ENCODE assay signal across 30 cellular contexts in genomic region chr20:61881416-61881815, GRCh38.
"Had no signal": no experiment of that assay in that cellular context is flagged by ENCODE, and none has a peak within 500 bp of the region (broad histone marks: within the 10 kb centered on the region; RNA-seq: fewer than 3 reads in every experiment).

No MANE protein-coding gene starts in this region.

- H3K36me3 Mint-ChIP-seq: activated naive CD8-positive, alpha-beta T cell treated with anti-CD3 and anti-CD28 coated beads for 36 hours had no signal

- H3K9me3 Mint-ChIP-seq: activated CD4-positive, alpha-beta T cell treated with anti-CD3 and anti-CD28 coated beads, Interleukin-2, amount 10 ng/mL, durations not matched to agents 24 days and 14 days; activated CD8-positive, alpha-beta T cell treated with anti-CD3 and anti-CD28 coated beads for 36 hours; activated naive CD8-positive, alpha-beta T cell treated with anti-CD3 and anti-CD28 coated beads for 36 hours; activated T-cell treated with anti-CD3 and anti-CD28 coated beads, Interleukin-2, amount 50 U/mL, for 72 hours; activated T-helper 17 cell treated with anti-CD3 and anti-CD28 coated beads, Interleukin-2, amount 50 U/mL, for 72 hours; T-helper 1 cell treated with Interleukin-12 subunit alpha and Interleukin-12 subunit beta and Interleukin-4 antibody, amounts not matched to agents 30 μg/mL and 1 μg/mL, for 36 hours; T-helper 2 cell treated with Interferon-gamma antibody and Interleukin-4, amounts not matched to agents 5 μg/mL and 100 μg/mL, for 36 hours had no signal

- H3K27me3 ChIP-seq: cardiac muscle cell had no signal

- H3K9ac ChIP-seq: SK-N-SH had no signal

- DNase-seq: activated CD4-positive, alpha-beta T cell treated with anti-CD3 and anti-CD28 coated beads, Interleukin-2, amount 10 ng/mL, durations not matched to agents 24 days and 14 days; activated CD4-positive, alpha-beta T cell treated with anti-CD3 and anti-CD28 coated beads, Interleukin-2, amount 50 U/mL, for 4 hours; activated CD8-positive, alpha-beta T cell treated with anti-CD3 and anti-CD28 coated beads for 36 hours; activated effector memory CD4-positive, alpha-beta T cell treated with anti-CD3 and anti-CD28 coated beads, Interleukin-2, amount 50 U/mL, for 16 hours; activated naive CD4-positive, alpha-beta T cell; activated naive CD4-positive, alpha-beta T cell treated with anti-CD3 and anti-CD28 coated beads, Interleukin-2, amount 50 U/mL, for 16 hours; activated naive CD8-positive, alpha-beta T cell treated with anti-CD3 and anti-CD28 coated beads for 36 hours; activated T-cell treated with anti-CD3 and anti-CD28 coated beads, Interleukin-2, amount 50 U/mL, for 1 hour; activated T-cell treated with anti-CD3 and anti-CD28 coated beads, Interleukin-2, amount 50 U/mL, for 72 hours; amniotic stem cell; aorta; NCI-H1105; NCI-H1436; NCI-H1694; NCI-H1930; NCI-H2081 treated with DMSO at 0.1 percent for 48 hours; NCI-H226; NCI-H446 treated with DMSO at 0.1 percent for 48 hours; NCI-H524; NCI-H69; NCI-H82; NK-92 treated with Interleukin-12 subunit alpha and Interleukin-12 subunit beta, amount 100 ng/mL, for 24 hours; PC-3; SHP77 treated with DMSO at 0.1 percent for 48 hours; SK-N-SH had no signal

- H3K9me3 ChIP-seq: SJSA1, SK-N-SH had no signal

- H3K36me3 ChIP-seq: cardiac muscle cell, SJSA1 had no signal

- H3K4me3 ChIP-seq: cardiac muscle cell, SJSA1 had no signal

- H3K4me1 Mint-ChIP-seq: activated CD4-positive, alpha-beta T cell treated with anti-CD3 and anti-CD28 coated beads, Interleukin-2, amount 10 ng/mL, durations not matched to agents 24 days and 14 days; activated T-helper 17 cell treated with anti-CD3 and anti-CD28 coated beads, Interleukin-2, amount 50 U/mL, for 72 hours had no signal

- H3K27me3 Mint-ChIP-seq: activated CD4-positive, alpha-beta T cell treated with anti-CD3 and anti-CD28 coated beads, Interleukin-2, amount 10 ng/mL, durations not matched to agents 24 days and 14 days had no signal

- ATAC-seq: activated CD8-positive, alpha-beta T cell treated with anti-CD3 and anti-CD28 coated beads for 36 hours; activated T-cell treated with anti-CD3 and anti-CD28 coated beads, Interleukin-2, amount 50 U/mL, for 72 hours; activated T-helper 17 cell treated with anti-CD3 and anti-CD28 coated beads, Interleukin-2, amount 50 U/mL, for 72 hours; PC-3 had no signal

- H3K27ac ChIP-seq: cardiac muscle cell, SJSA1 had no signal

- H3K4me3 Mint-ChIP-seq: activated CD4-positive, alpha-beta T cell treated with anti-CD3 and anti-CD28 coated beads, Interleukin-2, amount 10 ng/mL, durations not matched to agents 24 days and 14 days; activated CD8-positive, alpha-beta T cell treated with anti-CD3 and anti-CD28 coated beads for 36 hours; activated naive CD8-positive, alpha-beta T cell treated with anti-CD3 and anti-CD28 coated beads for 36 hours; activated T-cell treated with anti-CD3 and anti-CD28 coated beads, Interleukin-2, amount 50 U/mL, for 72 hours; activated T-helper 17 cell treated with anti-CD3 and anti-CD28 coated beads, Interleukin-2, amount 50 U/mL, for 72 hours; T-helper 1 cell treated with Interleukin-12 subunit alpha and Interleukin-12 subunit beta and Interleukin-4 antibody, amounts not matched to agents 30 μg/mL and 1 μg/mL, for 36 hours; T-helper 2 cell treated with Interferon-gamma antibody and Interleukin-4, amounts not matched to agents 5 μg/mL and 100 μg/mL, for 36 hours had no signal

- H3K4me1 ChIP-seq: SJSA1 had no signal

- H3K27ac Mint-ChIP-seq: activated CD4-positive, alpha-beta T cell treated with anti-CD3 and anti-CD28 coated beads, Interleukin-2, amount 10 ng/mL, durations not matched to agents 24 days and 14 days; activated CD8-positive, alpha-beta T cell treated with anti-CD3 and anti-CD28 coated beads for 36 hours; activated naive CD8-positive, alpha-beta T cell treated with anti-CD3 and anti-CD28 coated beads for 36 hours; activated T-cell treated with anti-CD3 and anti-CD28 coated beads, Interleukin-2, amount 50 U/mL, for 72 hours; activated T-helper 17 cell treated with anti-CD3 and anti-CD28 coated beads, Interleukin-2, amount 50 U/mL, for 72 hours; T-helper 1 cell treated with Interleukin-12 subunit alpha and Interleukin-12 subunit beta and Interleukin-4 antibody, amounts not matched to agents 30 μg/mL and 1 μg/mL, for 36 hours; T-helper 2 cell treated with Interferon-gamma antibody and Interleukin-4, amounts not matched to agents 5 μg/mL and 100 μg/mL, for 36 hours had no signal

- H3K4me2 ChIP-seq: SK-N-SH had no signal
